9 cellular contexts compared by ENCODE assay signal in genomic region chr9:105693435-105694275, GRCh38. TPM values are rescaled to one million over a fixed set of nuclear protein-coding genes. Genes with fewer than 3 reads are reported as not detected.
DNase-seq lines count a peak whose midpoint lies in the region; ATAC-seq and TF ChIP-seq lines count a peak whose summit lies in the region.
"Had no signal": no experiment of that assay in that cellular context is flagged by ENCODE, and none has a peak within 500 bp of the region (broad histone marks: within the 10 kb centered on the region; RNA-seq: fewer than 3 reads in every experiment).

No MANE protein-coding gene starts in this region.

- DNase-seq in BJ (ENCODE audit: low read depth) (no peak), NOMO-1 (lab: John Stamatoyannopoulos, UW; ENCODE audit: unreplicated experiment in 2 of 2) (peak; percentile 53 to 70), mammary epithelial cell (peak; percentile 5), mesenchymal stem cell (no peak), iPS-NIHi11 (ENCODE audit: low spot score) (no peak)
- no peak for DNase-seq in central memory CD4-positive, alpha-beta T cell

- H2AK5ac ChIP-seq in mesenchymal stem cell (ENCODE audit: low read length, severe bottlenecking) = no peak overlapping the region

- TF ChIP-seq CTCF in BJ (IDR thresholded peaks at IDR 0.05; ENCODE audit: insufficient read depth, low read depth, low read length) (no peak), mammary epithelial cell (conservative IDR thresholded peaks at IDR 0.05 in 1 of 2, IDR thresholded peaks at IDR 0.05 in 1 of 2; ENCODE audit: extremely low read depth in 1 of 2, insufficient read depth in 1 of 2, low read depth in 1 of 2, low read length in 2 of 2) (no peak)

- no peak overlapping the region for H2BK5ac ChIP-seq in mesenchymal stem cell (ENCODE audit: low read depth, low read length, poor library complexity, severe bottlenecking)

- H3K14ac ChIP-seq in mesenchymal stem cell (ENCODE audit: low read length in 2 of 2) = no peak overlapping the region

- in situ Hi-C loops in mammary epithelial cell (cut with MboI; ENCODE audit: low sequenced_read_pairs in 2 of 2) = no loop called here

- BruUV-seq in mammary epithelial cell (replicated peaks; lab: Mats Ljungman, UMichigan) = no TSS peak

- H2BK12ac ChIP-seq in mesenchymal stem cell (ENCODE audit: low read length in 2 of 2) = no peak overlapping the region

- no peaks in the 10 kb centered on the region for H4K20me1 ChIP-seq in mammary epithelial cell (ENCODE audit: insufficient read depth, low read length)

- no peak overlapping the region for H2BK120ac ChIP-seq in mesenchymal stem cell (ENCODE audit: low read depth, low read length)

- H3K18ac ChIP-seq in mesenchymal stem cell (ENCODE audit: low read depth in 1 of 2, low read length in 2 of 2) = no peak overlapping the region

- POLR2A ChIA-PET in BJ (lab: Charles Lee) = no interaction called here

- peak overlapping the region; percentile 69 for H3K9ac ChIP-seq in mammary epithelial cell (ENCODE audit: insufficient read depth, low read length)
- peak overlapping the region; percentile 91 for H3K9ac ChIP-seq in mesenchymal stem cell (ENCODE audit: low read length)

- no peak overlapping the region for H4K8ac ChIP-seq in mesenchymal stem cell (ENCODE audit: low read length)

- intact Hi-C loops in mammary epithelial cell (cut with micrococcal nuclease) = loop anchor here (5.0 kb wide), 2 partner anchors 81 to 246 kb away; partner anchors contain the start of gene FSD1L

- H3K4me3 ChIP-seq in BJ (ENCODE audit: low read depth, low read length) (peak overlapping the region; percentile 91), mammary epithelial cell (replicated peaks in 1 of 3; ENCODE audit: insufficient read depth in 1 of 3, low read depth in 2 of 3, low read length in 3 of 3) (peak overlapping the region; percentile 76 to 89 (median 87)), mesenchymal stem cell (ENCODE audit: insufficient read depth in 1 of 2, low read depth in 1 of 2, low read length in 2 of 2) (peak overlapping the region; percentile 65 to 88)

- peaks cover 13% of the 10 kb centered on the region for H3K79me2 ChIP-seq in mammary epithelial cell (ENCODE audit: insufficient read depth, low read length)

- H3K4me2 ChIP-seq in mammary epithelial cell (ENCODE audit: insufficient read depth, low read depth, low read length) (peak overlapping the region; percentile 95), mesenchymal stem cell (ENCODE audit: low read length, poor library complexity, severe bottlenecking) (peak overlapping the region; percentile 95)

- no peaks in the 10 kb centered on the region for H3K9me3 ChIP-seq in mammary epithelial cell (replicated peaks; ENCODE audit: insufficient read depth, low read length)
- no peaks in the 10 kb centered on the region for H3K9me3 ChIP-seq in mesenchymal stem cell (ENCODE audit: control insufficient read depth, low read length)

- peak; percentile 21 for ATAC-seq in GM18508 (IDR thresholded peaks at IDR 0.05; ENCODE audit: insufficient read depth, unreplicated experiment)
- peak; percentile 24 for ATAC-seq in HG02943 (IDR thresholded peaks at IDR 0.05; ENCODE audit: low read depth, unreplicated experiment)

- H3K27me3 ChIP-seq in BJ (ENCODE audit: control insufficient read depth, insufficient read depth, low read length) (no peaks in the 10 kb centered on the region; the same call in 1 of the 2 replicates), mammary epithelial cell (ENCODE audit: insufficient read depth, low read length) (peaks cover 2% of the 10 kb centered on the region), mesenchymal stem cell (ENCODE audit: control insufficient read depth in 1 of 2, insufficient read depth in 1 of 2, low read length in 2 of 2) (peaks cover 15 to 20% of the 10 kb centered on the region in 2 experiments)

- H2BK15ac ChIP-seq in mesenchymal stem cell (ENCODE audit: low read depth, poor library complexity, severe bottlenecking) = no peak overlapping the region

- no peak overlapping the region for H4K91ac ChIP-seq in mesenchymal stem cell (ENCODE audit: low read length)

- H3K27ac ChIP-seq in mammary epithelial cell (ENCODE audit: insufficient read depth, low read depth, low read length) = peak overlapping the region; percentile 11
- H3K27ac ChIP-seq in mesenchymal stem cell (ENCODE audit: low read length, poor library complexity, severe bottlenecking) = no peak overlapping the region

- WGBS in mammary epithelial cell (ENCODE audit: low coverage, missing lambda C conversion rate) = 2% methylated on average over 16 of the region's 16 CpGs
- WGBS in mesenchymal stem cell = 15% methylated on average over 13 of the region's 16 CpGs

- no peak overlapping the region for H3K4ac ChIP-seq in mesenchymal stem cell (ENCODE audit: low read depth in 1 of 2, low read length in 2 of 2)

- dilution Hi-C loops in mammary epithelial cell (cut with HindIII; ENCODE audit: low sequenced_read_pairs) = no loop called here

- H3K4me1 ChIP-seq in mammary epithelial cell (ENCODE audit: insufficient read depth, low read length) = peaks cover 8% of the 10 kb centered on the region
- H3K4me1 ChIP-seq in mesenchymal stem cell (ENCODE audit: control insufficient read depth, insufficient read depth, low read depth, low read length) = peaks cover 2% of the 10 kb centered on the region

- peaks cover 6% of the 10 kb centered on the region for H3K79me1 ChIP-seq in mesenchymal stem cell (replicated peaks; ENCODE audit: low read length, poor library complexity, severe bottlenecking)

- H3K23ac ChIP-seq in mesenchymal stem cell (ENCODE audit: low read length in 2 of 2) = no peak overlapping the region

- H2AFZ ChIP-seq in mammary epithelial cell (ENCODE audit: low read depth, low read length) (peak overlapping the region; percentile 98), mesenchymal stem cell (ENCODE audit: low read depth, low read length) (peak overlapping the region; percentile 77)

- H3K36me3 ChIP-seq in BJ (ENCODE audit: control insufficient read depth, insufficient read depth, low read length) = no peaks in the 10 kb centered on the region
- no peaks in the 10 kb centered on the region for H3K36me3 ChIP-seq in mammary epithelial cell (ENCODE audit: insufficient read depth, low read length)
- no peaks in the 10 kb centered on the region for H3K36me3 ChIP-seq in mesenchymal stem cell (ENCODE audit: control insufficient read depth in 1 of 2, insufficient read depth in 2 of 2, low read depth in 1 of 2, low read length in 2 of 2)

- CTCF ChIA-PET in BJ (lab: Yijun Ruan, JAX) (interaction anchor here (0.8 to 1.4 kb wide), 6 partner anchors 10 to 47 kb away, joined by 3 to 6 read pairs (median 3); no protein-coding TSS in a partner anchor), mammary epithelial cell (lab: Charles Lee; ENCODE audit: low non-redundant PET) (no interaction called here)

RNA-seq across cellular contexts. Expression of gene TMEM38B, which starts 0.7 kb away (rescaled TPM):
- polyA plus RNA-seq in BJ (2011; rRNA removed) = 3.6 and 6.7 TPM in 2 replicates
- 2.6 and 3.6 TPM in 2 replicates for polyA minus RNA-seq in BJ (2011; rRNA and poly(A)+ RNA removed)
- 10 to 100 TPM; 10.5 to 16.8 TPM for total RNA-seq in mammary epithelial cell
- polyA plus RNA-seq in mammary epithelial cell = 9.7 TPM
- 10.1 TPM for polyA minus RNA-seq in mammary epithelial cell
- polyA plus RNA-seq in mesenchymal stem cell (2013, experiment 1 of 2) = 12.8 TPM
- 15.2 TPM for polyA plus RNA-seq in mesenchymal stem cell (2013, experiment 2 of 2)

RNA-seq across cellular contexts. Expression of gene TAL2, which starts 31.4 kb away (rescaled TPM):
- polyA plus RNA-seq in BJ (2011; rRNA removed) = 0.13 TPM in 2 replicates
- polyA minus RNA-seq in BJ (2011; rRNA and poly(A)+ RNA removed) = not detected in 2 replicates
- total RNA-seq in mammary epithelial cell = not detected
- 0.10 TPM for polyA plus RNA-seq in mammary epithelial cell
- polyA minus RNA-seq in mammary epithelial cell = not detected
- 0.15 TPM for polyA plus RNA-seq in mesenchymal stem cell (2013, experiment 1 of 2)
- 0.07 TPM for polyA plus RNA-seq in mesenchymal stem cell (2013, experiment 2 of 2)
- total RNA-seq: T-helper 2 cell treated with Interferon-gamma antibody and Interleukin-4, amounts not matched to agents 100 ng/mL and 5 ng/mL, for 36 hours had no signal

Comparison
In these comparisons a context has a peak if more than half of its experiments do, and no peak if none do; other contexts are left out.
1. DNase-seq: peak in NOMO-1 (2 of 2) and mammary epithelial cell (single experiment); none in BJ (single experiment), mesenchymal stem cell (single experiment), central memory CD4-positive, alpha-beta T cell (single experiment) and iPS-NIHi11 (single experiment).
2. Peak in every context shown above with its lines, with median percentiles within 50 percentile points of each other: H3K4me3 ChIP-seq.